8 cellular contexts compared by ENCODE assay signal in the genomic region with DNA sequence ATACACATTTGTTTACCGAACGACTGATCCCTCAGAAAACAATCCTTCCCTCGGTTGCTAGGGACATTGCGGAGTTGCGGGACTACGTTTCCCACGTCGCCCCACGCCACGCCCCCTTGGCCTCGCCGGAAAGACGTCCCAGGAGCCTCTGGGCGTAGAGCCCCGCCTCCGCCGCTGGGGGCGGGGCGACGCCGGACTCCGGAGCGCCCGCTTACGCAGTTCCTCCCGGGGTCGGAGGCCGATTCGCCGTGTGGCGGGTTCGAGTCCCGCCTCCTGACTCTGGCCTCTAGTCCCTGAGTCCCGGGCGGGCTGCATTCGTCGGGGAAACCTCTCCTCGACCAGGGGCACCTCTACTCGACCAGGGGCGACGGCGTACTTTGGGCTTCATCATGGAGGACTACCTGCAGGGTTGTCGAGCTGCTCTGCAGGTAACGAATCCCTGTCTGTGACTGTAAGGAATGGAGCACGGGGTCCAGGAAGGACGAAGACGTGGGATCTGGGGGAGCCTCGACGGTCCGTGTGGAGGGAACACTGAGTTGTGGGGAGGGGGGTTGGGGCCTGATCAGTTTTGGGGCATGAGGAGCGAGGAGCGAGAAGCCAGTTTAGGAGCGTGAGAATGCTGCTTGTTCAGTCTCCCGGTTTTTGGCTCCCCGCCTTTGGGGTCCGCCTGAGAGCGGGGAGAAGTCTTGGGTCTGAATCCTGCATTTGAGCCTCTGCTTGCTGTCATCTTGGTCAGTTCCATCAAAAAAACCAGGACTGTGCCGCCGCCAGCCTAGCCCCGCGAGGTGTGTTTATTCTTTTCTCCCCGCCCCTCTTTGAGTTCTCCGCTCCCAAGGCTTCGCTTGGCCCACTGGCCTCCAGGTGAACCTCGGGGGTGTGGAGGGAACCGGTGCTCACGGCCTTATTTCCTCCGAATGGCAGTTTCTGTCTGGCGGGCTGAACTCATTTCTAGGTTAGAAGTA.
A peak's percentile ranks its signal among the peaks of the same experiment; 100 is the strongest.
DNase-seq lines count a peak whose midpoint lies in the region; ATAC-seq, FAIRE-seq and TF ChIP-seq lines count a peak whose summit lies in the region.

A gene with protein sequence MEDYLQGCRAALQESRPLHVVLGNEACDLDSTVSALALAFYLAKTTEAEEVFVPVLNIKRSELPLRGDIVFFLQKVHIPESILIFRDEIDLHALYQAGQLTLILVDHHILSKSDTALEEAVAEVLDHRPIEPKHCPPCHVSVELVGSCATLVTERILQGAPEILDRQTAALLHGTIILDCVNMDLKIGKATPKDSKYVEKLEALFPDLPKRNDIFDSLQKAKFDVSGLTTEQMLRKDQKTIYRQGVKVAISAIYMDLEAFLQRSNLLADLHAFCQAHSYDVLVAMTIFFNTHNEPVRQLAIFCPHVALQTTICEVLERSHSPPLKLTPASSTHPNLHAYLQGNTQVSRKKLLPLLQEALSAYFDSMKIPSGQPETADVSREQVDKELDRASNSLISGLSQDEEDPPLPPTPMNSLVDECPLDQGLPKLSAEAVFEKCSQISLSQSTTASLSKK (plus strand): TSS at position 206 of the 962 bp plus-strand sequence. CDS start 184 bp downstream, at position 390.

- TF ChIP-seq CTCF in AG10803 (conservative IDR thresholded peaks at IDR 0.05; ENCODE audit: low read length): no peak

- DNase-seq in AG10803 (ENCODE audit: low read depth): peak; percentile 96
- DNase-seq in GM19239 (ENCODE audit: insufficient read length, low spot score): peak; percentile 90
- DNase-seq in NCI-H748 treated with DMSO at 0.1 percent for 48 hours (lab: John Stamatoyannopoulos, UW): peak; percentile 89
- DNase-seq in activated CD4-positive, alpha-beta T cell treated with anti-CD3 and anti-CD28 coated beads, Interleukin-2, amount 50 U/mL, for 1 hour: peak; percentile 98
- peak; percentile 71 for DNase-seq in cortex of kidney (lab: John Stamatoyannopoulos, UW)
- DNase-seq in left kidney (ENCODE audit: low read depth, low spot score): peak; percentile 99
- DNase-seq in stimulated activated CD4-positive, alpha-beta T cell treated with anti-CD3 and anti-CD28 coated beads, Interleukin-1b, Interleukin-23, amount 100 ng/mL, for 48 hours: peak; percentile 97

- peak; percentile 87 for ATAC-seq in HG03521 (IDR thresholded peaks at IDR 0.05; ENCODE audit: unreplicated experiment)

- H3K4me3 ChIP-seq in AG10803 (ENCODE audit: low read length): peak within 1 kb of the TSS; percentile 100

- peak; percentile 94 for FAIRE-seq in GM19239 (lab: Jason Lieb, UNC)

Comparison
In these comparisons a context has a peak if more than half of its experiments do, and no peak if none do; other contexts are left out.
1. Peak in every context shown above with its lines: DNase-seq, ATAC-seq and H3K4me3 ChIP-seq.